In genomic region chr11:61699737-61700160, GRCh38 we compare ENCODE assay signal across 9 cellular contexts. TPM values are rescaled to one million over a fixed set of nuclear protein-coding genes. Genes with fewer than 3 reads are reported as not detected.
A peak's percentile ranks its signal among the peaks of the same experiment; 100 is the strongest.
DNase-seq lines count a peak whose midpoint lies in the region; ATAC-seq and TF ChIP-seq lines count a peak whose summit lies in the region.
"Had no signal": no experiment of that assay in that cellular context is flagged by ENCODE, and none has a peak within 500 bp of the region (broad histone marks: within the 10 kb centered on the region; RNA-seq: fewer than 3 reads in every experiment).

No MANE protein-coding gene starts in this region.

- H3K36me3 ChIP-seq in muscle layer of colon (ENCODE audit: insufficient read depth, low read length) (no peaks in the 10 kb centered on the region), HAP-1 (replicated peaks) (no peaks in the 10 kb centered on the region)

- intact Hi-C loops in CD14-positive monocyte (cut with micrococcal nuclease) = no loop called here

- H3K27ac Mint-ChIP-seq in CD14-positive monocyte = peak overlapping the region; percentile 92 to 96 (median 93)
- H3K27ac Mint-ChIP-seq: activated naive CD8-positive, alpha-beta T cell treated with anti-CD3 and anti-CD28 coated beads for 36 hours had no signal

- H3K9me3 ChIP-seq in muscle layer of colon (ENCODE audit: low read length) = no peaks in the 10 kb centered on the region
- no peaks in the 10 kb centered on the region for H3K9me3 ChIP-seq in HAP-1

- peaks cover 0 to 2% (median 0%) of the 10 kb centered on the region in 7 donors for H3K9me3 Mint-ChIP-seq in CD14-positive monocyte
- H3K9me3 Mint-ChIP-seq: activated naive CD8-positive, alpha-beta T cell treated with anti-CD3 and anti-CD28 coated beads for 36 hours had no signal

- ATAC-seq in HG02763 (IDR thresholded peaks at IDR 0.05; ENCODE audit: unreplicated experiment) = no peak

- peaks cover 88% of the 10 kb centered on the region for H3K4me1 Mint-ChIP-seq in CD14-positive monocyte

- no peak overlapping the region for H3K4me3 Mint-ChIP-seq in CD14-positive monocyte
- H3K4me3 Mint-ChIP-seq: activated naive CD8-positive, alpha-beta T cell treated with anti-CD3 and anti-CD28 coated beads for 36 hours had no signal

- DNase-seq in CD14-positive monocyte (ENCODE audit: low spot score) (no peak), NCI-H2196 (lab: John Stamatoyannopoulos, UW; ENCODE audit: unreplicated experiment) (peak; percentile 78), caudate nucleus (lab: John Stamatoyannopoulos, UW) (peak in 35 of 61 donors; percentile 5 to 56 (median 31)), HAP-1 (ENCODE audit: low spot score in 2 of 2) (no peak), NCI-H524 treated with DMSO at 0.1 percent for 48 hours (lab: John Stamatoyannopoulos, UW) (no peak), iPS-NIHi7 (ENCODE audit: extremely low spot score) (no peak)
- DNase-seq: activated naive CD8-positive, alpha-beta T cell treated with anti-CD3 and anti-CD28 coated beads for 36 hours had no signal

- no peak overlapping the region for H3K9ac ChIP-seq in muscle layer of colon (ENCODE audit: low read length)

- H3K4me1 ChIP-seq in muscle layer of colon (ENCODE audit: insufficient read depth, low read length) (peaks cover 61% of the 10 kb centered on the region), HAP-1 (no peaks in the 10 kb centered on the region)

- H3K27ac ChIP-seq in caudate nucleus (ENCODE audit: low read depth, low read length) (no peak overlapping the region), muscle layer of colon (ENCODE audit: low read depth, low read length) (peak overlapping the region; percentile 72)

- in situ Hi-C loops in HAP-1 (cut with MboI; ENCODE audit: low sequenced_read_pairs) = no loop called here

- H3K36me3 Mint-ChIP-seq in CD14-positive monocyte = peaks cover 8 to 9% of the 10 kb centered on the region in 2 donors
- H3K36me3 Mint-ChIP-seq: activated naive CD8-positive, alpha-beta T cell treated with anti-CD3 and anti-CD28 coated beads for 36 hours had no signal

- H3K27me3 Mint-ChIP-seq in CD14-positive monocyte (ENCODE audit: low read depth in 3 of 3) = peaks cover 0 to 2% (median 2%) of the 10 kb centered on the region in 3 donors
- H3K27me3 Mint-ChIP-seq: activated naive CD8-positive, alpha-beta T cell treated with anti-CD3 and anti-CD28 coated beads for 36 hours had no signal

- no peaks in the 10 kb centered on the region for H3K27me3 ChIP-seq in muscle layer of colon (ENCODE audit: control insufficient read depth in 1 of 2, insufficient read depth in 2 of 2, low read length in 2 of 2)
- no peaks in the 10 kb centered on the region for H3K27me3 ChIP-seq in HAP-1 (ENCODE audit: low read depth)

- TF ChIP-seq CTCF in CD14-positive monocyte (IDR thresholded peaks at IDR 0.05) = no peak

- no peak overlapping the region for H3K4me3 ChIP-seq in muscle layer of colon (ENCODE audit: low read depth in 1 of 2, low read length in 2 of 2)
- H3K4me3 ChIP-seq in HAP-1 = no peak overlapping the region

RNA-seq across cellular contexts. Expression of gene DAGLA, which starts 19.6 kb away (rescaled TPM):
- under 1 TPM; 0.16 to 0.73 TPM for polyA plus RNA-seq in CD14-positive monocyte

RNA-seq across cellular contexts. Expression of gene MYRF, which starts 52.7 kb away (rescaled TPM):
- under 1 TPM in 1 of 2 donors, not detected in 1; 0.18 TPM for polyA plus RNA-seq in CD14-positive monocyte

Comparison
In these comparisons a context has a peak if more than half of its experiments do, and no peak if none do; other contexts are left out.
1. DNase-seq: peak in NCI-H2196 (single experiment) and caudate nucleus (35 of 61); none in CD14-positive monocyte (single experiment), HAP-1 (0 of 2), NCI-H524 treated with DMSO at 0.1 percent for 48 hours (single experiment) and iPS-NIHi7 (single experiment).